In genomic region chr3:184678317-184679055, GRCh38 we compare ENCODE assay signal across 15 cellular contexts. TPM values are rescaled to one million over a fixed set of nuclear protein-coding genes. Genes with fewer than 3 reads are reported as not detected.
DNase-seq lines count a peak whose midpoint lies in the region; ATAC-seq and TF ChIP-seq lines count a peak whose summit lies in the region.
"Had no signal": no experiment of that assay in that cellular context is flagged by ENCODE, and none has a peak within 500 bp of the region (broad histone marks: within the 10 kb centered on the region; RNA-seq: fewer than 3 reads in every experiment).

No MANE protein-coding gene starts in this region.

- peak overlapping the region in 3 of 6 donors; percentile 45 to 69 (median 66) for H3K27ac Mint-ChIP-seq in naive B cell
- H3K27ac Mint-ChIP-seq: activated CD4-positive, alpha-beta T cell treated with anti-CD3 and anti-CD28 coated beads for 36 hours; activated naive CD4-positive, alpha-beta T cell treated with anti-CD3 and anti-CD28 coated beads, Interleukin-2, amount 50 U/mL, for 72 hours; CD4-positive, CD25-positive, alpha-beta regulatory T cell; T-helper 1 cell treated with Interleukin-12 subunit alpha and Interleukin-12 subunit beta and Interleukin-4 antibody, amounts not matched to agents 30 μg/mL and 1 μg/mL, for 36 hours had no signal

- H3K9me3 ChIP-seq in Panc1 (ENCODE audit: control insufficient read depth, insufficient read depth, low read depth, low read length) (no peaks in the 10 kb centered on the region), testis (no peaks in the 10 kb centered on the region)
- H3K9me3 ChIP-seq: transverse colon had no signal

- no peaks in the 10 kb centered on the region for H3K36me3 ChIP-seq in Panc1 (ENCODE audit: control insufficient read depth, insufficient read depth, low read length)
- no peaks in the 10 kb centered on the region for H3K36me3 ChIP-seq in testis (ENCODE audit: low read depth, missing control alignments)
- H3K36me3 ChIP-seq: transverse colon had no signal

- H3K27ac ChIP-seq in Panc1 (ENCODE audit: low read length) (no peak overlapping the region), testis (peak overlapping the region; percentile 1 to 55)
- H3K27ac ChIP-seq: transverse colon had no signal

- TF ChIP-seq CTCF in Panc1 (IDR thresholded peaks at IDR 0.05) (no peak), testis (IDR thresholded peaks at IDR 0.05) (no peak)

- peaks cover 30 to 42% (median 31%) of the 10 kb centered on the region in 3 donors for H3K4me1 Mint-ChIP-seq in naive B cell
- H3K4me1 Mint-ChIP-seq: activated CD4-positive, alpha-beta T cell treated with anti-CD3 and anti-CD28 coated beads for 36 hours had no signal

- BruUV-seq in Panc1 (replicated peaks; lab: Mats Ljungman, UMichigan): no TSS peak

- WGBS in testis, 2 donors: 62 to 65% methylated on average over 12 to 16 of the region's 16 CpGs

- H3K4me1 ChIP-seq in Panc1 (ENCODE audit: control insufficient read depth, insufficient read depth, low read length) (no peaks in the 10 kb centered on the region), testis (peaks cover 35% of the 10 kb centered on the region)

- POLR2A ChIA-PET in Panc1 (lab: Charles Lee): no interaction called here

- no peak for TF ChIP-seq POLR2A in testis (IDR thresholded peaks at IDR 0.05)

- H3K4me3 ChIP-seq in Panc1 (ENCODE audit: low read depth in 2 of 2, low read length in 2 of 2) (no peak overlapping the region), testis (no peak overlapping the region)
- H3K4me3 ChIP-seq: transverse colon had no signal

- DNase-seq in Panc1 (ENCODE audit: low read depth, low spot score) (no peak), fibroblast of peridontal ligament (ENCODE audit: extremely low read depth) (peak; percentile 35), naive B cell (no peak), testis (no peak), nucleus accumbens (lab: John Stamatoyannopoulos, UW) (no peak), GDM1 (lab: John Stamatoyannopoulos, UW) (no peak)
- DNase-seq: activated CD4-positive, alpha-beta T cell treated with anti-CD3 and anti-CD28 coated beads for 36 hours; CD4-positive, CD25-positive, alpha-beta regulatory T cell; erythroblast; hippocampal formation; NCI-H2081 treated with DMSO at 0.1 percent for 48 hours; transverse colon had no signal

- H3K4me3 Mint-ChIP-seq in naive B cell: peak overlapping the region in 7 of 8 donors; percentile 42 to 73 (median 59)
- H3K4me3 Mint-ChIP-seq: activated CD4-positive, alpha-beta T cell treated with anti-CD3 and anti-CD28 coated beads for 36 hours; CD4-positive, CD25-positive, alpha-beta regulatory T cell; T-helper 1 cell treated with Interleukin-12 subunit alpha and Interleukin-12 subunit beta and Interleukin-4 antibody, amounts not matched to agents 30 μg/mL and 1 μg/mL, for 36 hours had no signal

- ATAC-seq in Panc1: peak; percentile 21; the same call in 1 of the 2 replicates
- peak in 1 of 2 donors; percentile 13 for ATAC-seq in naive B cell (ENCODE audit: low read depth in 2 of 2)
- no peak for ATAC-seq in HG02623 (IDR thresholded peaks at IDR 0.05; ENCODE audit: unreplicated experiment)
- ATAC-seq: activated CD4-positive, alpha-beta T cell treated with anti-CD3 and anti-CD28 coated beads for 36 hours; activated naive CD4-positive, alpha-beta T cell treated with anti-CD3 and anti-CD28 coated beads, Interleukin-2, amount 50 U/mL, for 72 hours had no signal

- CTCF ChIA-PET in Panc1 (lab: Charles Lee): no interaction called here

- no peaks in the 10 kb centered on the region for H3K9me3 Mint-ChIP-seq in naive B cell
- H3K9me3 Mint-ChIP-seq: activated naive CD4-positive, alpha-beta T cell treated with anti-CD3 and anti-CD28 coated beads, Interleukin-2, amount 50 U/mL, for 72 hours; CD4-positive, CD25-positive, alpha-beta regulatory T cell; T-helper 1 cell treated with Interleukin-12 subunit alpha and Interleukin-12 subunit beta and Interleukin-4 antibody, amounts not matched to agents 30 μg/mL and 1 μg/mL, for 36 hours had no signal

- H3K27me3 ChIP-seq in Panc1 (ENCODE audit: control insufficient read depth, insufficient read depth, low read length): 0 out of 2 replicates have a peak, but pooled peaks cover 2% of the 10 kb centered on the region
- no peaks in the 10 kb centered on the region for H3K27me3 ChIP-seq in testis
- H3K27me3 ChIP-seq: transverse colon had no signal

- H3K36me3 Mint-ChIP-seq in naive B cell: no peaks in the 10 kb centered on the region
- H3K36me3 Mint-ChIP-seq: activated naive CD4-positive, alpha-beta T cell treated with anti-CD3 and anti-CD28 coated beads, Interleukin-2, amount 50 U/mL, for 72 hours; CD4-positive, CD25-positive, alpha-beta regulatory T cell had no signal

- intact Hi-C loops in Panc1 (cut with micrococcal nuclease; ENCODE audit: unreplicated experiment): no loop called here
- intact Hi-C loops in testis (cut with DNase I; ENCODE audit: low total_unique reads): no loop called here

- no peaks in the 10 kb centered on the region for H3K27me3 Mint-ChIP-seq in naive B cell

- in situ Hi-C loops in Panc1 (cut with HindIII; ENCODE audit: low pct_unique_long_range_greater_than_20kb, low sequenced_read_pairs): no loop called here

RNA-seq across cellular contexts. Expression of gene MAGEF1, which starts 33.4 kb away (rescaled TPM):
- total RNA-seq in Panc1 (2021; ENCODE audit: unreplicated experiment): 27.7 TPM
- 33.6 TPM for polyA plus RNA-seq in Panc1 (2012; ENCODE audit: insufficient read length)
- 10 to 100 TPM; 26.2 to 48.5 (median 46.9) TPM for polyA plus RNA-seq in naive B cell (ENCODE audit: low read depth in 6 of 6)
- total RNA-seq in testis: 10 to 100 TPM; 22.8 to 33.5 TPM
- polyA plus RNA-seq in testis (ENCODE audit: insufficient read depth, low read depth, low replicate concordance): 25.1 TPM
